8 cellular contexts compared by ENCODE assay signal in genomic region chr1:36372617-36373016, GRCh38. TPM values are rescaled to one million over a fixed set of nuclear protein-coding genes. Genes with fewer than 3 reads are reported as not detected.
A peak's percentile ranks its signal among the peaks of the same experiment; 100 is the strongest.
DNase-seq lines count a peak whose midpoint lies in the region; ATAC-seq and TF ChIP-seq lines count a peak whose summit lies in the region.

No MANE protein-coding gene starts in this region.

- H3K4me1 ChIP-seq in adipocyte (ENCODE audit: control insufficient read depth, insufficient read depth, low read length) (peaks cover 42% of the 10 kb centered on the region), left lung (peaks cover 34 to 97% of the 10 kb centered on the region in 2 donors), thoracic aorta (ENCODE audit: control insufficient read depth in 1 of 2, low read depth in 2 of 2) (peaks cover 39 to 69% of the 10 kb centered on the region in 2 donors)

- H3K9me3 Mint-ChIP-seq in activated CD4-positive, alpha-beta T cell treated with anti-CD3 and anti-CD28 coated beads, Interleukin-2, amount 10 ng/mL, durations not matched to agents 7 days and 5 days = no peaks in the 10 kb centered on the region

- no peak overlapping the region for H3K4me3 Mint-ChIP-seq in activated CD4-positive, alpha-beta T cell treated with anti-CD3 and anti-CD28 coated beads, Interleukin-2, amount 10 ng/mL, durations not matched to agents 7 days and 5 days

- CTCF ChIA-PET in activated CD4-positive, alpha-beta T cell treated with anti-CD3 and anti-CD28 coated beads, Interleukin-2, amount 10 ng/mL, durations not matched to agents 7 days and 5 days (lab: Charles Lee) = no interaction called here

- intact Hi-C loops in left lung (cut with DNase I) = no loop called here

- H3K27me3 Mint-ChIP-seq in activated CD4-positive, alpha-beta T cell treated with anti-CD3 and anti-CD28 coated beads, Interleukin-2, amount 10 ng/mL, durations not matched to agents 7 days and 5 days = no peaks in the 10 kb centered on the region

- TF ChIP-seq CTCF in left lung (IDR thresholded peaks at IDR 0.05) (no peak), thoracic aorta (IDR thresholded peaks at IDR 0.05) (no peak), GM13976 (IDR thresholded peaks at IDR 0.05; ENCODE audit: borderline replicate concordance, control extremely low read depth, extremely low read depth, insufficient read depth, missing control alignments) (no peak)

- DNase-seq in activated CD4-positive, alpha-beta T cell treated with anti-CD3 and anti-CD28 coated beads, Interleukin-2, amount 10 ng/mL, durations not matched to agents 7 days and 5 days = no peak
- no peak for DNase-seq in activated CD4-positive, alpha-beta T cell treated with anti-CD3 and anti-CD28 coated beads, Interleukin-2, amount 50 U/mL, for 48 hours
- DNase-seq in adipocyte (ENCODE audit: low read depth) (no peak), left lung (no peak), thoracic aorta (ENCODE audit: low spot score) (no peak), SIG-M5 treated with dmso at 0.1 percent for 504 hours (lab: John Stamatoyannopoulos, UW; ENCODE audit: unreplicated experiment) (no peak), GM13976 (ENCODE audit: low spot score) (no peak)

- in situ Hi-C loops in GM13976 (cut with MboI; ENCODE audit: low sequenced_read_pairs, unreplicated experiment) = no loop called here

- peaks cover 16% of the 10 kb centered on the region for H3K36me3 Mint-ChIP-seq in activated CD4-positive, alpha-beta T cell treated with anti-CD3 and anti-CD28 coated beads, Interleukin-2, amount 10 ng/mL, durations not matched to agents 7 days and 5 days (ENCODE audit: low read depth)

- H3K4me3 ChIP-seq in adipocyte (ENCODE audit: low read length) (no peak overlapping the region), left lung (no peak overlapping the region), thoracic aorta (no peak overlapping the region)

- H3K9ac ChIP-seq in adipocyte (ENCODE audit: low read length) = peak overlapping the region; percentile 73

- H3K4me1 Mint-ChIP-seq in activated CD4-positive, alpha-beta T cell treated with anti-CD3 and anti-CD28 coated beads, Interleukin-2, amount 10 ng/mL, durations not matched to agents 7 days and 5 days = peaks cover 71% of the 10 kb centered on the region

- POLR2A ChIA-PET in activated CD4-positive, alpha-beta T cell treated with anti-CD3 and anti-CD28 coated beads, Interleukin-2, amount 10 ng/mL, durations not matched to agents 7 days and 5 days (lab: Charles Lee) = no interaction called here

- no peaks in the 10 kb centered on the region for H3K9me3 ChIP-seq in adipocyte (ENCODE audit: control insufficient read depth, low read length)
- no peaks in the 10 kb centered on the region for H3K9me3 ChIP-seq in left lung
- no peaks in the 10 kb centered on the region for H3K9me3 ChIP-seq in thoracic aorta

- peaks cover 6% of the 10 kb centered on the region for H3K36me3 ChIP-seq in adipocyte (ENCODE audit: control insufficient read depth, insufficient read depth, low read length, severe bottlenecking)
- H3K36me3 ChIP-seq in left lung = peaks cover 0 to 16% of the 10 kb centered on the region in 2 donors
- no peaks in the 10 kb centered on the region for H3K36me3 ChIP-seq in thoracic aorta

- H3K27ac ChIP-seq in left lung = peak overlapping the region; percentile 93 to 96
- H3K27ac ChIP-seq in thoracic aorta = peak overlapping the region; percentile 88 to 96

- ATAC-seq in left lung (no peak), thoracic aorta (ENCODE audit: insufficient number of reproducible peaks, low FRiP score, low read depth) (no peak), HG03432 (IDR thresholded peaks at IDR 0.05; ENCODE audit: unreplicated experiment) (no peak)

- H3K27ac Mint-ChIP-seq in activated CD4-positive, alpha-beta T cell treated with anti-CD3 and anti-CD28 coated beads, Interleukin-2, amount 10 ng/mL, durations not matched to agents 7 days and 5 days = peak overlapping the region; percentile 95

- H3K27me3 ChIP-seq in adipocyte (replicated peaks; ENCODE audit: control insufficient read depth, insufficient read depth, low read length) = no peaks in the 10 kb centered on the region
- no peaks in the 10 kb centered on the region for H3K27me3 ChIP-seq in left lung
- no peaks in the 10 kb centered on the region for H3K27me3 ChIP-seq in thoracic aorta (replicated peaks; ENCODE audit: insufficient read depth)

RNA-seq across cellular contexts. Expression of gene STK40, which starts 13.1 kb away (rescaled TPM):
- 10 to 100 TPM; 53.7 to 59.1 TPM for total RNA-seq in activated CD4-positive, alpha-beta T cell treated with anti-CD3 and anti-CD28 coated beads, Interleukin-2, amount 10 ng/mL, durations not matched to agents 7 days and 5 days
- total RNA-seq in left lung (10 to 100 TPM; 54.7 to 97.7 TPM), thoracic aorta (10 to 100 TPM; 60.3 to 61.5 TPM)

RNA-seq across cellular contexts. Expression of gene LSM10, which starts 25.1 kb away (rescaled TPM):
- total RNA-seq in activated CD4-positive, alpha-beta T cell treated with anti-CD3 and anti-CD28 coated beads, Interleukin-2, amount 10 ng/mL, durations not matched to agents 7 days and 5 days = 10 to 100 TPM; 39.3 to 39.4 TPM
- 10 to 100 TPM; 33.5 to 41.4 TPM for total RNA-seq in left lung
- 10 to 100 TPM; 14.4 to 34.4 TPM for total RNA-seq in thoracic aorta

RNA-seq across cellular contexts. Expression of gene EVA1B, which starts 49.2 kb away (rescaled TPM):
- 1 to 10 TPM; 7.3 to 9.3 TPM for total RNA-seq in activated CD4-positive, alpha-beta T cell treated with anti-CD3 and anti-CD28 coated beads, Interleukin-2, amount 10 ng/mL, durations not matched to agents 7 days and 5 days
- 10 to 100 TPM; 34.2 to 34.7 TPM for total RNA-seq in left lung
- 100 to 1,000 TPM; 107 to 189 TPM for total RNA-seq in thoracic aorta
